Comparison of ENCODE assay signal across 10 cellular contexts in the genomic region with DNA sequence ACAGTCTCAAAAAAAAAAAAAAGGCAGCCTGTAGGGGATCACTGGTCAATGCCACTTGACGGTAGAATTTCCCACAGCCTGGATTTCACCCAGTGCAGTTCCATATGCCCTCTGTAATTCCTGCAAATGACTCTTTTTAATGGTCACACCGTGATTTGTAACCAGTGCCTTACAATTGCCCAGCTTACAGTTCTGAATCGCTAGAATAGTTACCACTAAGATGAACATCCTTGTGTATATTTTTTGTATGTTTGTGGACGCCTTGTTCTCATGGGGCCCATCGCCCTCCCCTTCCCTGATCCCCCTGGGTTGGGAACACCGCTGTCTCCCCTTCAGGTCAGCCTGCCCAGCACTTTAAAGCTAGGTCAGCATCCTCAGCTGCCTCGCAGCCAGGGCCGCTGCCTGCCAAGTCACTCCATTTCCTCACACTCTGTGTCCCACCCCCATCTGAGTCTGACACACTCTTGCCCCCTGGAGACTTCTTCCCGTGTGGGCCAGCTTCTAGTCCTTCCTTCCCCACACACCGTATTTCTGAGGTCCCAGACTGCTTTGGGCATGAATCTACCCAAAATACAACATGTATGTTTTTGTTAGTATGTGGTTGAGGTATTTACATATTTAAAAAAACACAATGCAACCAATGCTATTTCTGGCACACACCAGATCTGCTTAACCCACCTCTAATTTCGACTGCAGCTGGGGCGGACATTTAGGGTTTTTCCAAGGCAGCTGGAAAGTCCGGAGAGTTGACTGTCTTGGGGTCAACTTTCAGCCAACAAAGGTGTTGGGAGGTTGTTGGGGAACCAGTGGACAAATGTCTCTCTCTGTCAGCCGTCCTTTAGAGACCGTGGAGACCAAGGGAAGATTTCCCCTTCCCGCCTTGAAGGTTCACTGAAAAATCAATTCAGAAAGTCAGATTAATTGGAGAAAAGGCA.
DNase-seq lines count a peak whose midpoint lies in the region; ATAC-seq lines count a peak whose summit lies in the region.
"Had no signal": no experiment of that assay in that cellular context is flagged by ENCODE, and none has a peak within 500 bp of the region (broad histone marks: within the 10 kb centered on the region; RNA-seq: fewer than 3 reads in every experiment).

No MANE protein-coding gene starts in this region.

- H3K9me3 Mint-ChIP-seq in stimulated activated memory B cell treated with anti-CD40 and anti-IgM and Interleukin-4, amounts not matched to agents 10 μg/mL and 1 μg/mL and 100 μg/mL, for 72 hours = no peaks in the 10 kb centered on the region
- no peaks in the 10 kb centered on the region for H3K9me3 Mint-ChIP-seq in activated T-helper 17 cell treated with anti-CD3 and anti-CD28 coated beads, Interleukin-2, amount 50 U/mL, for 72 hours
- H3K9me3 Mint-ChIP-seq: activated naive CD8-positive, alpha-beta T cell treated with anti-CD3 and anti-CD28 coated beads, Interleukin-2, amount 10 ng/mL, durations not matched to agents 7 days and 5 days had no signal

- H3K36me3 Mint-ChIP-seq in stimulated activated memory B cell treated with anti-CD40 and anti-IgM and Interleukin-4, amounts not matched to agents 10 μg/mL and 1 μg/mL and 100 μg/mL, for 72 hours = no peaks in the 10 kb centered on the region
- no peaks in the 10 kb centered on the region for H3K36me3 Mint-ChIP-seq in activated T-helper 17 cell treated with anti-CD3 and anti-CD28 coated beads, Interleukin-2, amount 50 U/mL, for 72 hours (ENCODE audit: low read depth)
- H3K36me3 Mint-ChIP-seq: activated naive CD8-positive, alpha-beta T cell treated with anti-CD3 and anti-CD28 coated beads, Interleukin-2, amount 10 ng/mL, durations not matched to agents 7 days and 5 days had no signal

- H3K36me3 ChIP-seq in aorta (ENCODE audit: control insufficient read depth in 1 of 2, insufficient read depth in 2 of 2, low read length in 1 of 2) = no peaks in the 10 kb centered on the region

- no peaks in the 10 kb centered on the region for H3K27me3 Mint-ChIP-seq in stimulated activated memory B cell treated with anti-CD40 and anti-IgM and Interleukin-4, amounts not matched to agents 10 μg/mL and 1 μg/mL and 100 μg/mL, for 72 hours
- peaks cover 4% of the 10 kb centered on the region for H3K27me3 Mint-ChIP-seq in activated T-helper 17 cell treated with anti-CD3 and anti-CD28 coated beads, Interleukin-2, amount 50 U/mL, for 72 hours

- H3K27ac Mint-ChIP-seq in stimulated activated memory B cell treated with anti-CD40 and anti-IgM and Interleukin-4, amounts not matched to agents 10 μg/mL and 1 μg/mL and 100 μg/mL, for 72 hours = peak overlapping the region; percentile 94
- H3K27ac Mint-ChIP-seq in activated T-helper 17 cell treated with anti-CD3 and anti-CD28 coated beads, Interleukin-2, amount 50 U/mL, for 72 hours = no peak overlapping the region
- H3K27ac Mint-ChIP-seq: activated naive CD8-positive, alpha-beta T cell treated with anti-CD3 and anti-CD28 coated beads, Interleukin-2, amount 10 ng/mL, durations not matched to agents 7 days and 5 days had no signal

- no peak overlapping the region for H3K4me3 ChIP-seq in aorta (ENCODE audit: low read length in 2 of 2)

- no peaks in the 10 kb centered on the region for H3K4me1 ChIP-seq in aorta (ENCODE audit: control insufficient read depth in 1 of 2, insufficient read depth in 2 of 2, low read length in 2 of 2)

- peak; percentile 81 for ATAC-seq in GM18909 (IDR thresholded peaks at IDR 0.05; ENCODE audit: poor library complexity, unreplicated experiment)
- ATAC-seq in HG02588 (IDR thresholded peaks at IDR 0.05; ENCODE audit: unreplicated experiment) = peak; percentile 77
- ATAC-seq in HG03571 (IDR thresholded peaks at IDR 0.05; ENCODE audit: unreplicated experiment) = peak; percentile 65
- peak; percentile 88 for ATAC-seq in stimulated activated memory B cell treated with anti-CD40 and anti-IgM and Interleukin-4, amounts not matched to agents 10 μg/mL and 1 μg/mL and 100 μg/mL, for 72 hours
- ATAC-seq in aorta (ENCODE audit: low FRiP score) = no peak
- ATAC-seq in activated T-helper 17 cell treated with anti-CD3 and anti-CD28 coated beads, Interleukin-2, amount 50 U/mL, for 72 hours (replicated peaks) = no peak

- H3K4me1 Mint-ChIP-seq in stimulated activated memory B cell treated with anti-CD40 and anti-IgM and Interleukin-4, amounts not matched to agents 10 μg/mL and 1 μg/mL and 100 μg/mL, for 72 hours = peaks cover 60% of the 10 kb centered on the region
- peaks cover 4% of the 10 kb centered on the region for H3K4me1 Mint-ChIP-seq in activated T-helper 17 cell treated with anti-CD3 and anti-CD28 coated beads, Interleukin-2, amount 50 U/mL, for 72 hours
- H3K4me1 Mint-ChIP-seq: activated naive CD8-positive, alpha-beta T cell treated with anti-CD3 and anti-CD28 coated beads, Interleukin-2, amount 10 ng/mL, durations not matched to agents 7 days and 5 days had no signal

- DNase-seq in aorta (no peak), C1 segment of cervical spinal cord (lab: John Stamatoyannopoulos, UW) (no peak)
- DNase-seq: activated naive CD8-positive, alpha-beta T cell treated with anti-CD3 and anti-CD28 coated beads, Interleukin-2, amount 10 ng/mL, durations not matched to agents 7 days and 5 days; NCI-H1930; stimulated activated CD4-positive, alpha-beta T cell treated with anti-CD3 and anti-CD28 coated beads, Interleukin-2, amount 100 ng/mL, for 24 hours had no signal

- intact Hi-C loops in aorta (cut with DNase I) = loop anchor here in 1 of 2 donors (10.0 kb wide), 1 partner anchor 88 kb away; no protein-coding TSS in a partner anchor

- H3K27me3 ChIP-seq in aorta (ENCODE audit: control insufficient read depth in 1 of 2, insufficient read depth in 2 of 2, low read length in 1 of 2) = no peaks in the 10 kb centered on the region

- no peaks in the 10 kb centered on the region for H3K9me3 ChIP-seq in aorta (ENCODE audit: control insufficient read depth, low read length)

- no peak overlapping the region for H3K27ac ChIP-seq in aorta (ENCODE audit: low read depth in 1 of 2, low read length in 2 of 2)

- peak overlapping the region; percentile 62 for H3K4me3 Mint-ChIP-seq in stimulated activated memory B cell treated with anti-CD40 and anti-IgM and Interleukin-4, amounts not matched to agents 10 μg/mL and 1 μg/mL and 100 μg/mL, for 72 hours
- no peak overlapping the region for H3K4me3 Mint-ChIP-seq in activated T-helper 17 cell treated with anti-CD3 and anti-CD28 coated beads, Interleukin-2, amount 50 U/mL, for 72 hours
- H3K4me3 Mint-ChIP-seq: activated naive CD8-positive, alpha-beta T cell treated with anti-CD3 and anti-CD28 coated beads, Interleukin-2, amount 10 ng/mL, durations not matched to agents 7 days and 5 days had no signal

- 70 to 72% methylated on average over 16 of the region's 16 CpGs for WGBS in aorta, 2 donors

Comparison
In these comparisons a context has a peak if more than half of its experiments do, and no peak if none do; other contexts are left out.
1. ATAC-seq: peak in GM18909 (single experiment), HG02588 (single experiment), HG03571 (single experiment) and stimulated activated memory B cell treated with anti-CD40 and anti-IgM and Interleukin-4, amounts not matched to agents 10 μg/mL and 1 μg/mL and 100 μg/mL, for 72 hours (single experiment); none in aorta (single experiment) and activated T-helper 17 cell treated with anti-CD3 and anti-CD28 coated beads, Interleukin-2, amount 50 U/mL, for 72 hours (single experiment).